In genomic region chr5:131773805-131774204, GRCh38 we compare ENCODE assay signal across 26 cellular contexts. TPM values are rescaled to one million over a fixed set of nuclear protein-coding genes. Genes with fewer than 3 reads are reported as not detected.
DNase-seq lines count a peak whose midpoint lies in the region; ATAC-seq, FAIRE-seq and TF ChIP-seq lines count a peak whose summit lies in the region.
"Had no signal": no experiment of that assay in that cellular context is flagged by ENCODE, and none has a peak within 500 bp of the region (broad histone marks: within the 10 kb centered on the region; RNA-seq: fewer than 3 reads in every experiment).

No MANE protein-coding gene starts in this region.

- FAIRE-seq in endothelial cell of umbilical vein (lab: Jason Lieb, UNC) (no peak), kidney (lab: Jason Lieb, UNC) (no peak)

- H3K36me3 Mint-ChIP-seq in endodermal cell (ENCODE audit: low read depth), result peaks cover 3% of the 10 kb centered on the region

- H3K9me1 ChIP-seq in endothelial cell of umbilical vein (replicated peaks; ENCODE audit: control insufficient read depth, extremely low read depth, insufficient read depth, low read length), result no peaks in the 10 kb centered on the region

- no peaks in the 10 kb centered on the region for H3K9me3 ChIP-seq in SK-N-SH
- no peaks in the 10 kb centered on the region for H3K9me3 ChIP-seq in endothelial cell of umbilical vein (replicated peaks; ENCODE audit: control insufficient read depth, insufficient read depth, low read length)
- H3K9me3 ChIP-seq in kidney (ENCODE audit: control insufficient read depth in 1 of 2, low read length in 2 of 2), result no peaks in the 10 kb centered on the region
- H3K9me3 ChIP-seq in endodermal cell (ENCODE audit: control insufficient read depth, low read length), result no peaks in the 10 kb centered on the region
- H3K9me3 ChIP-seq: colonic mucosa, mucosa of descending colon, tibial nerve had no signal

- no peak for TF ChIP-seq POLR2A in endothelial cell of umbilical vein (IDR thresholded peaks at IDR 0.05; ENCODE audit: low read depth, low read length)

- H3K4me3 Mint-ChIP-seq in endodermal cell, result no peak overlapping the region
- H3K4me3 Mint-ChIP-seq: activated B cell treated with CpG ODN at 0.5 μM for 24 hours; GM23338; nephron progenitor cell; T-helper 2 cell treated with Interferon-gamma antibody and Interleukin-4, amounts not matched to agents 5 μg/mL and 100 μg/mL, for 36 hours had no signal

- dilution Hi-C loops in endothelial cell of umbilical vein (cut with MboI; ENCODE audit: extremely low pct_ligation_motif_present, low sequenced_read_pairs), result no loop called here

- H3F3A ChIP-seq in SK-N-SH (replicated peaks; ENCODE audit: insufficient read depth), result peaks cover 3% of the 10 kb centered on the region

- H3K4me2 ChIP-seq in SK-N-SH (no peak overlapping the region), endothelial cell of umbilical vein (ENCODE audit: insufficient read depth, low read length) (no peak overlapping the region)
- H3K4me2 ChIP-seq: GM23338, smooth muscle cell had no signal

- no TSS peak for BruUV-seq in endothelial cell of umbilical vein (replicated peaks; lab: Mats Ljungman, UMichigan)

- no peak for TF ChIP-seq RAD21 in SK-N-SH (IDR thresholded peaks at IDR 0.05; ENCODE audit: low read length)

- H3K79me2 ChIP-seq in SK-N-SH (ENCODE audit: insufficient read depth), result peaks cover 95% of the 10 kb centered on the region
- H3K79me2 ChIP-seq in endothelial cell of umbilical vein (ENCODE audit: control insufficient read depth, insufficient read depth, low read length), result peaks cover 85% of the 10 kb centered on the region

- CTCF ChIA-PET in SK-N-SH (lab: Yijun Ruan, JAX) (no interaction called here), endothelial cell of umbilical vein (lab: Charles Lee) (interaction anchor here (1.4 to 1.9 kb wide), 2 partner anchors 12 to 17 kb away, joined by 3 to 5 read pairs; no protein-coding TSS in a partner anchor)

- H3K27ac Mint-ChIP-seq in endodermal cell, result no peak overlapping the region
- H3K27ac Mint-ChIP-seq: activated B cell treated with CpG ODN at 0.5 μM for 24 hours; GM23338; nephron progenitor cell; T-helper 2 cell treated with Interferon-gamma antibody and Interleukin-4, amounts not matched to agents 5 μg/mL and 100 μg/mL, for 36 hours had no signal

- no peak overlapping the region for H3K27ac ChIP-seq in SK-N-SH (ENCODE audit: low read depth in 2 of 2, low read length in 1 of 2)
- H3K27ac ChIP-seq in endothelial cell of umbilical vein (ENCODE audit: insufficient read depth, low read depth, low read length), result no peak overlapping the region
- H3K27ac ChIP-seq in kidney (ENCODE audit: low read depth in 2 of 2, low read length in 2 of 2), result no peak overlapping the region
- H3K27ac ChIP-seq in endodermal cell (ENCODE audit: low read depth, low read length), result no peak overlapping the region
- H3K27ac ChIP-seq: brain microvascular endothelial cell, colonic mucosa had no signal

- intact Hi-C loops in endothelial cell of umbilical vein (cut with micrococcal nuclease), result no loop called here
- intact Hi-C loops in kidney (cut with DNase I), result no loop called here

- DNase-seq in SK-N-SH (no peak), endothelial cell of umbilical vein (ENCODE audit: low read depth, low spot score) (no peak), occipital lobe (lab: John Stamatoyannopoulos, UW) (peak; percentile 15), kidney (no peak), endodermal cell (no peak), GOT3 (lab: John Stamatoyannopoulos, UW) (no peak), NCI-H2107 treated with DMSO at 0.1 percent for 48 hours (lab: John Stamatoyannopoulos, UW; ENCODE audit: unreplicated experiment) (no peak)
- DNase-seq: 8988T; activated B cell treated with CpG ODN at 0.5 μM for 24 hours; activated CD4-positive, alpha-beta T cell treated with anti-CD3 and anti-CD28 coated beads, Interleukin-2, amount 50 U/mL, for 48 hours; activated CD8-positive, alpha-beta memory T cell treated with anti-CD3 and anti-CD28 coated beads, Interleukin-2, amount 50 U/mL, for 48 hours; activated effector memory CD4-positive, alpha-beta T cell treated with Interleukin-2 at 50 U/mL for 16 hours; brain microvascular endothelial cell; colonic mucosa; IMR-90; left ventricle myocardium superior; mucosa of descending colon; NCI-H1105 treated with DMSO at 0.1 percent for 48 hours; NCI-H510A; nephron progenitor cell; stimulated activated naive CD4-positive, alpha-beta T cell had no signal

- H2AFZ ChIP-seq in SK-N-SH (ENCODE audit: low read depth) (no peak overlapping the region), endothelial cell of umbilical vein (ENCODE audit: low read depth, low read length) (no peak overlapping the region)
- H2AFZ ChIP-seq: GM23338 had no signal

- H3K36me3 ChIP-seq in SK-N-SH (replicated peaks in 1 of 2; ENCODE audit: control insufficient read depth in 1 of 2, insufficient read depth in 2 of 2, low read length in 1 of 2), result peaks cover 0 to 8% of the 10 kb centered on the region in 2 experiments
- H3K36me3 ChIP-seq in endothelial cell of umbilical vein (ENCODE audit: control insufficient read depth in 2 of 2, extremely low read depth in 1 of 2, insufficient read depth in 2 of 2, low read length in 2 of 2), result no peaks in the 10 kb centered on the region
- no peaks in the 10 kb centered on the region for H3K36me3 ChIP-seq in kidney (ENCODE audit: control insufficient read depth in 1 of 2, insufficient read depth in 2 of 2, low read length in 2 of 2)
- no peaks in the 10 kb centered on the region for H3K36me3 ChIP-seq in endodermal cell (ENCODE audit: control insufficient read depth, insufficient read depth, low read length)
- H3K36me3 ChIP-seq: brain microvascular endothelial cell, colonic mucosa, tibial nerve had no signal

- no peak overlapping the region for H3K4me3 ChIP-seq in SK-N-SH (ENCODE audit: low read depth in 2 of 2, low read length in 1 of 2)
- H3K4me3 ChIP-seq in endothelial cell of umbilical vein (replicated peaks in 1 of 3; ENCODE audit: insufficient read depth in 1 of 3, low read depth in 1 of 3, low read length in 3 of 3), result no peak overlapping the region
- no peak overlapping the region for H3K4me3 ChIP-seq in kidney (ENCODE audit: low read length in 2 of 2)
- H3K4me3 ChIP-seq in endodermal cell (ENCODE audit: low read length), result no peak overlapping the region
- H3K4me3 ChIP-seq: colonic mucosa, GM23338, mucosa of descending colon, smooth muscle cell, tibial nerve had no signal

- ATAC-seq in SK-N-SH treated with all-trans-retinoic acid at 6 μM for 48 hours, result 0 out of 3 replicates have a peak, but pooled peaks have one; percentile 22
- ATAC-seq: GM23338, left ventricle myocardium superior, mucosa of descending colon had no signal

- no peaks in the 10 kb centered on the region for H3K9me3 Mint-ChIP-seq in endodermal cell
- H3K9me3 Mint-ChIP-seq: activated B cell treated with CpG ODN at 0.5 μM for 24 hours; GM23338; T-helper 2 cell treated with Interferon-gamma antibody and Interleukin-4, amounts not matched to agents 5 μg/mL and 100 μg/mL, for 36 hours had no signal

- H4K20me1 ChIP-seq in SK-N-SH (ENCODE audit: insufficient read depth) (peaks cover 83% of the 10 kb centered on the region), endothelial cell of umbilical vein (replicated peaks; ENCODE audit: control insufficient read depth, extremely low read depth, insufficient read depth, low read length) (peaks cover 18% of the 10 kb centered on the region)

- TF ChIP-seq EP300 in SK-N-SH (IDR thresholded peaks at IDR 0.05; ENCODE audit: borderline replicate concordance in 1 of 2, low read depth in 1 of 2, low read length in 1 of 2), result no peak

- WGBS in SK-N-SH (ENCODE audit: low lambda C conversion rate), result 100% methylated on average over 2 of the region's 2 CpGs
- WGBS in endodermal cell (ENCODE audit: insufficient coverage in 1 of 2, insufficient read length in 1 of 2), 2 experiments, result 92 to 97% methylated on average over 2 of the region's 2 CpGs

- H3K9me2 ChIP-seq in SK-N-SH, result no peaks in the 10 kb centered on the region

- peaks cover 2% of the 10 kb centered on the region for H3K4me1 Mint-ChIP-seq in endodermal cell
- H3K4me1 Mint-ChIP-seq: GM23338, nephron progenitor cell had no signal

- H3K27me3 Mint-ChIP-seq in endodermal cell (ENCODE audit: insufficient read depth), result no peaks in the 10 kb centered on the region
- H3K27me3 Mint-ChIP-seq: activated B cell treated with CpG ODN at 0.5 μM for 24 hours had no signal

- POLR2A ChIA-PET in SK-N-SH (lab: Yijun Ruan, JAX), result no interaction called here
- POLR2A ChIA-PET in endothelial cell of umbilical vein (lab: Charles Lee), result no interaction called here

- no peak for TF ChIP-seq CTCF in SK-N-SH (IDR thresholded peaks at IDR 0.05)
- TF ChIP-seq CTCF in endothelial cell of umbilical vein (IDR thresholded peaks at IDR 0.05; ENCODE audit: extremely low read depth in 1 of 2, insufficient read depth in 1 of 2, low read depth in 1 of 2, low read length in 2 of 2), result no peak
- TF ChIP-seq CTCF in kidney (IDR thresholded peaks at IDR 0.05; ENCODE audit: borderline replicate concordance, extremely low read depth, insufficient read depth), result no peak
- TF ChIP-seq CTCF in endodermal cell (conservative IDR thresholded peaks at IDR 0.05), result no peak

- H3K9ac ChIP-seq in SK-N-SH (no peak overlapping the region), endothelial cell of umbilical vein (replicated peaks; ENCODE audit: extremely low read depth, insufficient read depth, low read length) (no peak overlapping the region), kidney (ENCODE audit: low read length in 2 of 2) (no peak overlapping the region), endodermal cell (ENCODE audit: extremely low read depth, low read length, poor library complexity, severe bottlenecking) (no peak overlapping the region)

- H3K4me1 ChIP-seq in SK-N-SH (ENCODE audit: control insufficient read depth in 1 of 2, insufficient read depth in 2 of 2, low read depth in 1 of 2, low read length in 1 of 2), result peaks cover 4 to 8% of the 10 kb centered on the region in 2 experiments; a peak in 3 of 4 replicates
- peaks cover 5% of the 10 kb centered on the region for H3K4me1 ChIP-seq in endothelial cell of umbilical vein (ENCODE audit: control insufficient read depth, extremely low read depth, insufficient read depth, low read length)
- H3K4me1 ChIP-seq in kidney (ENCODE audit: control insufficient read depth in 1 of 2, insufficient read depth in 1 of 2, low read depth in 1 of 2, low read length in 2 of 2), result no peaks in the 10 kb centered on the region
- no peaks in the 10 kb centered on the region for H3K4me1 ChIP-seq in endodermal cell (ENCODE audit: control insufficient read depth, insufficient read depth, low read length)
- H3K4me1 ChIP-seq: colonic mucosa had no signal

- no peaks in the 10 kb centered on the region for H3K27me3 ChIP-seq in SK-N-SH (ENCODE audit: insufficient read depth)
- no peaks in the 10 kb centered on the region for H3K27me3 ChIP-seq in endothelial cell of umbilical vein (ENCODE audit: control insufficient read depth in 2 of 2, insufficient read depth in 2 of 2, low read length in 2 of 2)
- H3K27me3 ChIP-seq in endodermal cell (ENCODE audit: control insufficient read depth, insufficient read depth, low read length, poor library complexity, severe bottlenecking), result no peaks in the 10 kb centered on the region
- H3K27me3 ChIP-seq: brain microvascular endothelial cell, colonic mucosa, tibial nerve had no signal

RNA-seq across cellular contexts. Expression of gene FNIP1, which starts 23.0 kb away (rescaled TPM):
- polyA plus RNA-seq in SK-N-SH (2012; rRNA removed) (2.4 and 3.7 TPM in 2 replicates), endothelial cell of umbilical vein (5.6 and 5.9 TPM in 2 replicates), kidney (ENCODE audit: insufficient read depth, low read depth, low replicate concordance) (2.9 TPM)
- 3.4 and 3.6 TPM in 2 replicates for polyA plus RNA-seq in SK-N-SH (2012; cell fraction: cytosol; rRNA removed)
- polyA plus RNA-seq in SK-N-SH (2012; cell fraction: nucleus; rRNA removed), result 5.2 and 8.3 TPM in 2 replicates
- total RNA-seq in endothelial cell of umbilical vein (25.6 and 27.3 TPM in 2 replicates), occipital lobe (64.4 TPM), kidney (31.1 TPM), endodermal cell (10 to 100 TPM; 19.9 to 25.6 TPM)
- polyA plus RNA-seq in endothelial cell of umbilical vein (2011; cell fraction: cytosol; rRNA removed), result 3.0 and 3.6 TPM in 2 replicates
- 22.2 and 25.3 TPM in 2 replicates for polyA plus RNA-seq in endothelial cell of umbilical vein (2011; cell fraction: nucleus; rRNA removed)
- 7.6 and 7.9 TPM in 2 replicates for polyA plus RNA-seq in endothelial cell of umbilical vein (2012)
- 30.4 and 30.8 TPM in 2 replicates for polyA minus RNA-seq in endothelial cell of umbilical vein
- polyA minus RNA-seq in endothelial cell of umbilical vein (2011; cell fraction: cytosol; rRNA and poly(A)+ RNA removed), result 9.1 TPM
- 73.8 and 98.5 TPM in 2 replicates for polyA minus RNA-seq in endothelial cell of umbilical vein (2011; cell fraction: nucleus; rRNA and poly(A)+ RNA removed)
- 12.9 TPM for polyA plus RNA-seq in endodermal cell (2013, experiment 1 of 2)
- 12.7 TPM for polyA plus RNA-seq in endodermal cell (2013, experiment 2 of 2)
